Comparison of ENCODE assay signal across 25 cellular contexts in the genomic region with DNA sequence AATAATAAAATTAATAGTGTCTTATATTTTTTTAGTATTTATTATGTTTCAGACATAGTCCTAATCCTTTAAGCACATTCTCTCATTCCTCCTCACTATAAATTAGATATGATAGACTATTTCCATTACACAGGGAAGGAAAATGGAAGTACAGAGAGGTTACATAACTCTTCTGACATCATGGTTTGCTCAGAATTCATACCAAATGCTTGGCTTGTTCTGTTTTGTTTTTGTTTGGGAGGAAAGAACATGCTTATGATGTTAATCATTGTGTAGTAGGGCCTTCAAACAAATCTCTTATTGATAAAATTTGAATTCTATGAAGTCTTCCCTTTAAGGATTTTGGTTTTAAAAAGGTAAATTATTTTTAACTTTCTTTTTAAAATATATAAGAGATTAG.
A peak's percentile ranks its signal among the peaks of the same experiment; 100 is the strongest.
DNase-seq lines count a peak whose midpoint lies in the region; ATAC-seq, FAIRE-seq and TF ChIP-seq lines count a peak whose summit lies in the region.
"Had no signal": no experiment of that assay in that cellular context is flagged by ENCODE, and none has a peak within 500 bp of the region (broad histone marks: within the 10 kb centered on the region; RNA-seq: fewer than 3 reads in every experiment).

No MANE protein-coding gene starts in this region.

- no peak for ATAC-seq in GM21447 (IDR thresholded peaks at IDR 0.05; ENCODE audit: unreplicated experiment)
- ATAC-seq: activated CD8-positive, alpha-beta T cell treated with anti-CD3 and anti-CD28 coated beads for 36 hours; activated T-helper 17 cell treated with anti-CD3 and anti-CD28 coated beads, Interleukin-2, amount 50 U/mL, for 72 hours; left ventricle myocardium superior; sciatic nerve had no signal

- DNase-seq in adipocyte (ENCODE audit: low read depth) (peak; percentile 65), dedifferentiated amniotic fluid mesenchymal stem cell (ENCODE audit: extremely low spot score) (peak; percentile 27), foreskin fibroblast (peak; percentile 48 to 75), NOMO-1 treated with dmso at 0.1 percent for 144 hours (lab: John Stamatoyannopoulos, UW; ENCODE audit: unreplicated experiment) (no peak), GM19239 (ENCODE audit: insufficient read length, low spot score) (no peak)
- DNase-seq in stimulated activated CD4-positive, alpha-beta T cell treated with anti-CD3 and anti-CD28 coated beads, Interleukin-2, amount 100 ng/mL, for 48 hours, result no peak
- DNase-seq: activated CD8-positive, alpha-beta T cell treated with anti-CD3 and anti-CD28 coated beads for 36 hours; aorta; DMS153; head of caudate nucleus; kidney; left ventricle myocardium superior; naive B cell; NCI-H1694 treated with DMSO at 0.1 percent for 48 hours; NCI-H446 treated with DMSO at 0.1 percent for 48 hours; NCI-H82; SIG-M5; stimulated activated CD4-positive, alpha-beta T cell treated with anti-CD3 and anti-CD28 coated beads, Interleukin-4, amount 100 ng/mL, for 24 hours; tibial artery had no signal

- no peaks in the 10 kb centered on the region for H3K9me3 ChIP-seq in adipocyte (ENCODE audit: control insufficient read depth, low read length)
- H3K9me3 ChIP-seq: BLaER1 treated with 17β-estradiol and CSF1 and Interleukin-3, amounts not matched to agents 10 nM and 100 nM; tibial artery had no signal

- H3K4me3 ChIP-seq in adipocyte (ENCODE audit: low read length) (no peak overlapping the region), foreskin fibroblast (ENCODE audit: low read depth in 1 of 2, low read length in 2 of 2) (no peak overlapping the region)
- H3K4me3 ChIP-seq: BLaER1 treated with 17β-estradiol and CSF1 and Interleukin-3, amounts not matched to agents 10 nM and 100 nM; esophagus muscularis mucosa; tibial artery had no signal

- FAIRE-seq in GM19239 (lab: Jason Lieb, UNC), result no peak
- FAIRE-seq: GM12892, kidney had no signal

- TF ChIP-seq CTCF in foreskin fibroblast (IDR thresholded peaks at IDR 0.05; ENCODE audit: low read depth, low read length), result no peak

- H3K36me3 ChIP-seq in adipocyte (ENCODE audit: control insufficient read depth, insufficient read depth, low read length, severe bottlenecking), result no peaks in the 10 kb centered on the region
- H3K36me3 ChIP-seq: BLaER1 treated with 17β-estradiol and CSF1 and Interleukin-3, amounts not matched to agents 10 nM and 100 nM; esophagus muscularis mucosa; tibial artery had no signal

- no peaks in the 10 kb centered on the region for H3K27me3 ChIP-seq in adipocyte (replicated peaks; ENCODE audit: control insufficient read depth, insufficient read depth, low read length)
- H3K27me3 ChIP-seq: BLaER1 treated with 17β-estradiol and CSF1 and Interleukin-3, amounts not matched to agents 10 nM and 100 nM; esophagus muscularis mucosa; tibial artery had no signal

- H3K4me1 ChIP-seq in adipocyte (ENCODE audit: control insufficient read depth, insufficient read depth, low read length), result no peaks in the 10 kb centered on the region
- H3K4me1 ChIP-seq: esophagus muscularis mucosa, tibial artery had no signal

- no peak overlapping the region for H3K9ac ChIP-seq in adipocyte (ENCODE audit: low read length)
- H3K9ac ChIP-seq: BLaER1 treated with 17β-estradiol and CSF1 and Interleukin-3, amounts not matched to agents 10 nM and 100 nM had no signal

Comparison
In these comparisons a context has a peak if more than half of its experiments do, and no peak if none do; other contexts are left out.
1. DNase-seq: peak in adipocyte (single experiment), dedifferentiated amniotic fluid mesenchymal stem cell (single experiment) and foreskin fibroblast (2 of 2); none in NOMO-1 treated with dmso at 0.1 percent for 144 hours (single experiment), GM19239 (single experiment) and stimulated activated CD4-positive, alpha-beta T cell treated with anti-CD3 and anti-CD28 coated beads, Interleukin-2, amount 100 ng/mL, for 48 hours (0 of 2).